ENCODE assay signal across 15 cellular contexts in genomic region chr2:207873794-207874193, GRCh38.
A peak's percentile ranks its signal among the peaks of the same experiment; 100 is the strongest.
DNase-seq lines count a peak whose midpoint lies in the region; ATAC-seq and TF ChIP-seq lines count a peak whose summit lies in the region.
"Had no signal": no experiment of that assay in that cellular context is flagged by ENCODE, and none has a peak within 500 bp of the region (broad histone marks: within the 10 kb centered on the region; RNA-seq: fewer than 3 reads in every experiment).

No MANE protein-coding gene starts in this region.

- no peak overlapping the region for H3K4me3 ChIP-seq in MG63
- H3K4me3 ChIP-seq: coronary artery, thyroid gland had no signal

- BruUV-seq in MCF 10A (replicated peaks; lab: Mats Ljungman, UMichigan), result no TSS peak

- DNase-seq in MG63 (no peak), NCI-H748 (lab: John Stamatoyannopoulos, UW; ENCODE audit: unreplicated experiment) (no peak), MCF 10A (ENCODE audit: unreplicated experiment) (no peak)
- DNase-seq: activated CD4-positive, alpha-beta T cell treated with anti-CD3 and anti-CD28 coated beads for 1 hour; activated T-cell treated with anti-CD3 and anti-CD28 coated beads for 4 hours; NCI-H1092 treated with DMSO at 0.1 percent for 48 hours; occipital lobe; small intestine; T-cell; thyroid gland had no signal

- H3K36me3 Mint-ChIP-seq in MCF 10A (ENCODE audit: insufficient read depth, unreplicated experiment), result no peaks in the 10 kb centered on the region

- no peak overlapping the region for H3K27ac Mint-ChIP-seq in MCF 10A (ENCODE audit: low read depth, unreplicated experiment)
- H3K27ac Mint-ChIP-seq: T-cell had no signal

- no peak overlapping the region for H3K4me3 Mint-ChIP-seq in MCF 10A (ENCODE audit: unreplicated experiment)
- H3K4me3 Mint-ChIP-seq: T-cell had no signal

- POLR2A ChIA-PET in MCF 10A (lab: Yijun Ruan, JAX), result no interaction called here

- H3K9me3 ChIP-seq in MG63, result no peaks in the 10 kb centered on the region
- H3K9me3 ChIP-seq: thyroid gland had no signal

- ATAC-seq in GM19025 (IDR thresholded peaks at IDR 0.05; ENCODE audit: low read depth, unreplicated experiment), result peak; percentile 73
- peak; percentile 80 for ATAC-seq in GM21825 (IDR thresholded peaks at IDR 0.05; ENCODE audit: unreplicated experiment)
- peak; percentile 62 for ATAC-seq in HG03139 (IDR thresholded peaks at IDR 0.05; ENCODE audit: unreplicated experiment)
- no peak for ATAC-seq in GM19455 (IDR thresholded peaks at IDR 0.05; ENCODE audit: unreplicated experiment)
- ATAC-seq: T-cell had no signal

- no peaks in the 10 kb centered on the region for H3K9me3 Mint-ChIP-seq in MCF 10A (ENCODE audit: unreplicated experiment)
- H3K9me3 Mint-ChIP-seq: T-cell had no signal

- peaks cover 8% of the 10 kb centered on the region for H3K4me1 Mint-ChIP-seq in MCF 10A (ENCODE audit: insufficient read depth, unreplicated experiment)
- H3K4me1 Mint-ChIP-seq: T-cell had no signal

- intact Hi-C loops in MCF 10A (cut with micrococcal nuclease), result no loop called here

- no peaks in the 10 kb centered on the region for H3K27me3 Mint-ChIP-seq in MCF 10A (ENCODE audit: insufficient read depth, unreplicated experiment)
- H3K27me3 Mint-ChIP-seq: T-cell had no signal

- no peaks in the 10 kb centered on the region for H3K27me3 ChIP-seq in MG63
- H3K27me3 ChIP-seq: thyroid gland had no signal

- no peaks in the 10 kb centered on the region for H3K36me3 ChIP-seq in MG63
- H3K36me3 ChIP-seq: thyroid gland had no signal

- TF ChIP-seq CTCF in MCF 10A (IDR thresholded peaks at IDR 0.05; ENCODE audit: unreplicated experiment), result no peak

- CTCF ChIA-PET in MCF 10A (lab: Yijun Ruan, JAX), result interaction anchor here (0.6 to 1.2 kb wide), 2 partner anchors 9 to 1914 kb away, joined by 3 to 5 read pairs; no protein-coding TSS in a partner anchor
